In genomic region chrX:154436597-154437397, GRCh38 we compare ENCODE assay signal across 1 cellular context.
A peak's percentile ranks its signal among the peaks of the same experiment; 100 is the strongest.
TF ChIP-seq lines count a peak whose summit lies in the region.

Gene GDI1, plus strand, starts transcription at chrX:154437154. Its CDS starts 101 bp downstream, at chrX:154437255.

TF ChIP-seq in HEK293, 187 proteins besides CTCF, POLR2A, EP300 and RAD21 (continued from another document):
- TF ChIP-seq ZBTB10 (tag by site-specific recombination; IDR thresholded peaks at IDR 0.05) (peak; percentile 62; the same call in 1 of the 2 replicates), GLIS2 (tag by site-specific recombination; IDR thresholded peaks at IDR 0.05) (peak; percentile 62), ZSCAN30 (tag by site-specific recombination; IDR thresholded peaks at IDR 0.05) (peak; percentile 47; the same call in 1 of the 2 replicates), ZBTB11 (tag by site-specific recombination; conservative IDR thresholded peaks at IDR 0.05; ENCODE audit: low read depth) (no peak), SCRT1 (tag by site-specific recombination; IDR thresholded peaks at IDR 0.05; ENCODE audit: borderline replicate concordance) (peak; percentile 5; the same call in 1 of the 2 replicates), TRIM28 (IDR thresholded peaks at IDR 0.05; ENCODE audit: borderline replicate concordance, low read length) (no peak), ZNF175 (tag by site-specific recombination; IDR thresholded peaks at IDR 0.05) (no peak), ZSCAN5A (tag by site-specific recombination; IDR thresholded peaks at IDR 0.05) (peak; percentile 57; the same call in 1 of the 2 replicates), KLF17 (tag by site-specific recombination; IDR thresholded peaks at IDR 0.05) (peak; percentile 73), KLF9 (tag by site-specific recombination; IDR thresholded peaks at IDR 0.05; ENCODE audit: low read depth) (peak; percentile 68), KLF16 (tag by site-specific recombination; IDR thresholded peaks at IDR 0.05) (peak; percentile 79), ZNF513 (tag by site-specific recombination; IDR thresholded peaks at IDR 0.05) (0 out of 2 replicates have a peak, but pooled peaks have one; percentile 20), ZNF169 (tag by site-specific recombination; IDR thresholded peaks at IDR 0.05) (0 out of 2 replicates have a peak, but pooled peaks have one; percentile 55), YY2 (tag by site-specific recombination; IDR thresholded peaks at IDR 0.05) (peak; percentile 82), SP7 (tag by site-specific recombination; IDR thresholded peaks at IDR 0.05) (peak; percentile 27; the same call in 1 of the 2 replicates), ZNF211 (tag by site-specific recombination; IDR thresholded peaks at IDR 0.05; ENCODE audit: low read depth) (no peak), ZNF140 (tag by site-specific recombination; IDR thresholded peaks at IDR 0.05) (no peak), ZNF530 (tag by site-specific recombination; IDR thresholded peaks at IDR 0.05; ENCODE audit: low read depth) (no peak), GLIS1 (tag by site-specific recombination; IDR thresholded peaks at IDR 0.05) (peak; percentile 26; the same call in 1 of the 2 replicates), ZNF501 (tag by site-specific recombination; IDR thresholded peaks at IDR 0.05) (peak; percentile 22; the same call in 1 of the 2 replicates), KLF8 (tag by site-specific recombination; IDR thresholded peaks at IDR 0.05) (peak; percentile 59; the same call in 1 of the 2 replicates)
- TF ChIP-seq, protein P1, sequence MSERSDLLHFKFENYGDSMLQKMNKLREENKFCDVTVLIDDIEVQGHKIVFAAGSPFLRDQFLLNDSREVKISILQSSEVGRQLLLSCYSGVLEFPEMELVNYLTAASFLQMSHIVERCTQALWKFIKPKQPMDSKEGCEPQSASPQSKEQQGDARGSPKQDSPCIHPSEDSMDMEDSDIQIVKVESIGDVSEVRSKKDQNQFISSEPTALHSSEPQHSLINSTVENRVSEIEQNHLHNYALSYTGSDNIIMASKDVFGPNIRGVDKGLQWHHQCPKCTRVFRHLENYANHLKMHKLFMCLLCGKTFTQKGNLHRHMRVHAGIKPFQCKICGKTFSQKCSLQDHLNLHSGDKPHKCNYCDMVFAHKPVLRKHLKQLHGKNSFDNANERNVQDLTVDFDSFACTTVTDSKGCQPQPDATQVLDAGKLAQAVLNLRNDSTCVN (tag by site-specific recombination; optimal IDR thresholded peaks at IDR 0.05) = peak; percentile 67
